Comparison of ENCODE assay signal across 17 cellular contexts in the genomic region with DNA sequence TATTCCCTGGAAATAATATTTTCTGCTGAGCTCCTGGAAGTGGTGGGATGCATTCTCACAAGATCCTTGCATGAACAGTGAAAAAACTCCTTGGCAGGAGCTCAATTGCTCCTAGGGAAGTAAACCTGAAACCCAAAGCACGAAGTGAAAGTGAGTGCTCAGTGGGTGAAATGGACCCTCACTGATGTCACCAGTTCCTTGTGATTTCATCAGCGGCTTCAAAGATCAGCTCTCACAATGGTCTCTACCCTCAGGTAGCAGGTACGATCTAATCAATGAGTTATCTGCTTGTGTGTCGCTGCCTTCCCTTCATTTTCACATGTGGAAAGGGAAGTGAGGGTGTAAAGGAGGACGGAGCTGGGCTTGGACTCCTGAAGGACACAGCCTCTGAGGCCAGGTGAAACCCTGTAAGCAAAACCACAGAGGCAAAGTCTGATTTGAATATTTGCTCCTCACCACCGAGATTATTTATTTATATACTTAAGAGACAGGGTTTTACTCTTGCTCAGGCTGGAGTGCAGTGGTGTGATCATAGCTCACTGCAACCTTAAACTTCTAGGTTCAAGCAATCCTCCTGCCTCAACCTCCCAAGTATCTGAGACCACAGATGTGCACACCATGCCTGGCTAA.
A peak's percentile ranks its signal among the peaks of the same experiment; 100 is the strongest.
DNase-seq lines count a peak whose midpoint lies in the region; ATAC-seq and TF ChIP-seq lines count a peak whose summit lies in the region.
"Had no signal": no experiment of that assay in that cellular context is flagged by ENCODE, and none has a peak within 500 bp of the region (broad histone marks: within the 10 kb centered on the region; RNA-seq: fewer than 3 reads in every experiment).

No MANE protein-coding gene starts in this region.

- peaks cover 0 to 1% (median 0%) of the 10 kb centered on the region in 3 donors for H3K27me3 ChIP-seq in gastrocnemius medialis
- H3K27me3 ChIP-seq: ascending aorta had no signal

- H3K9me3 ChIP-seq in gastrocnemius medialis, result no peaks in the 10 kb centered on the region
- H3K9me3 ChIP-seq: ascending aorta, heart left ventricle, mucosa of descending colon, spleen had no signal

- in situ Hi-C loops in gastrocnemius medialis (cut with MboI; ENCODE audit: low sequenced_read_pairs in 4 of 4), result no loop called here

- no peaks in the 10 kb centered on the region for H3K4me1 ChIP-seq in gastrocnemius medialis
- H3K4me1 ChIP-seq: ascending aorta, heart left ventricle, spleen had no signal

- intact Hi-C loops in gastrocnemius medialis (cut with DNase I; ENCODE audit: low total_unique reads), result no loop called here

- DNase-seq in OCI-M1 (lab: John Stamatoyannopoulos, UW) (peak; percentile 32), gastrocnemius medialis (no peak), caudate nucleus (lab: John Stamatoyannopoulos, UW) (no peak), cerebellar nuclear complex (lab: John Stamatoyannopoulos, UW) (no peak)
- DNase-seq: activated CD8-positive, alpha-beta T cell treated with anti-CD3 and anti-CD28 coated beads, Interleukin-2, amount 10 ng/mL, durations not matched to agents 7 days and 5 days; activated effector memory CD4-positive, alpha-beta T cell treated with anti-CD3 and anti-CD28 coated beads, Interleukin-2, amount 50 U/mL, for 16 hours; Calu3; heart left ventricle; mucosa of descending colon; NCI-H345; spleen had no signal

- H3K27ac ChIP-seq in gastrocnemius medialis (no peak overlapping the region), caudate nucleus (ENCODE audit: low read depth, low read length) (no peak overlapping the region)
- H3K27ac ChIP-seq: ascending aorta, heart left ventricle, SK-N-MC, spleen had no signal

- H3K4me3 ChIP-seq in gastrocnemius medialis, result no peak overlapping the region
- H3K4me3 ChIP-seq: ascending aorta, heart left ventricle, mucosa of descending colon, SK-N-MC, spleen had no signal

- no peak for TF ChIP-seq POLR2A in gastrocnemius medialis (IDR thresholded peaks at IDR 0.05)

- ATAC-seq in GM18499 (IDR thresholded peaks at IDR 0.05; ENCODE audit: insufficient read depth, unreplicated experiment) (peak; percentile 61), GM19468 (IDR thresholded peaks at IDR 0.05; ENCODE audit: extremely low read depth, unreplicated experiment) (peak; percentile 22), HG03060 (IDR thresholded peaks at IDR 0.05; ENCODE audit: low read depth, unreplicated experiment) (peak; percentile 44), GM21528 (IDR thresholded peaks at IDR 0.05; ENCODE audit: low FRiP score, unreplicated experiment) (no peak), gastrocnemius medialis (no peak)
- ATAC-seq: activated CD8-positive, alpha-beta T cell treated with anti-CD3 and anti-CD28 coated beads, Interleukin-2, amount 10 ng/mL, durations not matched to agents 7 days and 5 days; heart left ventricle; mucosa of descending colon had no signal

- no peak for TF ChIP-seq CTCF in gastrocnemius medialis (IDR thresholded peaks at IDR 0.05 in 4 of 5, conservative IDR thresholded peaks at IDR 0.05 in 1 of 5)

- H3K36me3 ChIP-seq in gastrocnemius medialis, result no peaks in the 10 kb centered on the region
- H3K36me3 ChIP-seq: ascending aorta, heart left ventricle, spleen had no signal

Comparison
In these comparisons a context has a peak if more than half of its experiments do, and no peak if none do; other contexts are left out.
1. ATAC-seq: peak in GM18499 (single experiment), GM19468 (single experiment) and HG03060 (single experiment); none in GM21528 (single experiment) and gastrocnemius medialis (0 of 2).